Comparison of ENCODE assay signal across 1 cellular context in the genomic region with DNA sequence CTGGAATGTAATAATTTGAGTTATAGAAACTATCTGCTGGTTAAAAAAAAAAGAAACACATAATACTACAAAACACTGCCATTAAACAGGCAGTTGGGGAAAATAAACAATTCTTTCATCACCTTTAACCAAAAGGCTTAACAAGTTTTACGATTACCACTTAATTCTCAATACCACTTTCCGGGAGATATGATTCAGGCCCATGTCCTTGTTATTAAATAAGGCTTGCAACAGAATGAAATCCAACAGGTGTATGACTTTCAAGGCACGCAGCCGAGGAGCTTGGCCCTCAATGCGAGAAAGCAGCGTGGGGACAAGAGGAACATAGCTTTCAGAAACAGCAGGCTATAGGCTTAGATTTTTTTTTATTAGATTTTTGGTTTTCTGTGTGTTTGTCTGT.
TF ChIP-seq lines count a peak whose summit lies in the region.

No MANE protein-coding gene starts in this region.

TF ChIP-seq in HepG2, 621 proteins besides CTCF, POLR2A, EP300 and RAD21 (continued from another document):
- TF ChIP-seq POLR2AphosphoS5 (IDR thresholded peaks at IDR 0.05; ENCODE audit: low read depth, low read length) (0 out of 2 replicates have a peak, but pooled peaks have one; percentile 30), SUZ12 (IDR thresholded peaks at IDR 0.05; ENCODE audit: low read depth, low read length) (no peak), GABPB1 (CRISPR knock-in tag; IDR thresholded peaks at IDR 0.05) (no peak)
- TF ChIP-seq, protein P1, sequence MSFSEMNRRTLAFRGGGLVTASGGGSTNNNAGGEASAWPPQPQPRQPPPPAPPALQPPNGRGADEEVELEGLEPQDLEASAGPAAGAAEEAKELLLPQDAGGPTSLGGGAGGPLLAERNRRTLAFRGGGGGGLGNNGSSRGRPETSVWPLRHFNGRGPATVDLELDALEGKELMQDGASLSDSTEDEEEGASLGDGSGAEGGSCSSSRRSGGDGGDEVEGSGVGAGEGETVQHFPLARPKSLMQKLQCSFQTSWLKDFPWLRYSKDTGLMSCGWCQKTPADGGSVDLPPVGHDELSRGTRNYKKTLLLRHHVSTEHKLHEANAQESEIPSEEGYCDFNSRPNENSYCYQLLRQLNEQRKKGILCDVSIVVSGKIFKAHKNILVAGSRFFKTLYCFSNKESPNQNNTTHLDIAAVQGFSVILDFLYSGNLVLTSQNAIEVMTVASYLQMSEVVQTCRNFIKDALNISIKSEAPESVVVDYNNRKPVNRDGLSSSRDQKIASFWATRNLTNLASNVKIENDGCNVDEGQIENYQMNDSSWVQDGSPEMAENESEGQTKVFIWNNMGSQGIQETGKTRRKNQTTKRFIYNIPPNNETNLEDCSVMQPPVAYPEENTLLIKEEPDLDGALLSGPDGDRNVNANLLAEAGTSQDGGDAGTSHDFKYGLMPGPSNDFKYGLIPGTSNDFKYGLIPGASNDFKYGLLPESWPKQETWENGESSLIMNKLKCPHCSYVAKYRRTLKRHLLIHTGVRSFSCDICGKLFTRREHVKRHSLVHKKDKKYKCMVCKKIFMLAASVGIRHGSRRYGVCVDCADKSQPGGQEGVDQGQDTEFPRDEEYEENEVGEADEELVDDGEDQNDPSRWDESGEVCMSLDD (CRISPR knock-in tag; IDR thresholded peaks at IDR 0.05; ENCODE audit: borderline replicate concordance), result no peak
TF ChIP-seq in HepG2: peak in this region for 1.
